In genomic region chr21:34791776-34792503, GRCh38 we compare ENCODE assay signal across 1 cellular context.
TF ChIP-seq lines count a peak whose summit lies in the region.

No MANE protein-coding gene starts in this region.

TF ChIP-seq in K562, 482 proteins besides CTCF, POLR2A, EP300 and RAD21 (continued from another document):
- TF ChIP-seq HMGXB4 (CRISPR knock-in tag; IDR thresholded peaks at IDR 0.05) (no peak), ZBTB17 (CRISPR knock-in tag; IDR thresholded peaks at IDR 0.05) (no peak), CREB3 (tag; conservative IDR thresholded peaks at IDR 0.05; ENCODE audit: low read depth) (no peak), ZBTB33 (CRISPR knock-in tag; IDR thresholded peaks at IDR 0.05) (peak; percentile 58; the same call in 1 of the 2 replicates), ZBTB7A (IDR thresholded peaks at IDR 0.05; ENCODE audit: borderline replicate concordance, control insufficient read depth, low read depth, low read length) (no peak), FIP1L1 (IDR thresholded peaks at IDR 0.05; ENCODE audit: low read depth, low read length, poor library complexity, severe bottlenecking) (peak; percentile 68)
